Comparison of ENCODE assay signal across 8 cellular contexts in genomic region chr16:21083729-21084268, GRCh38.
DNase-seq lines count a peak whose midpoint lies in the region; ATAC-seq, FAIRE-seq and TF ChIP-seq lines count a peak whose summit lies in the region.

No MANE protein-coding gene starts in this region.

- H3K4me3 ChIP-seq in astrocyte (ENCODE audit: insufficient read depth, low read depth, low read length) (no peak overlapping the region), gastrocnemius medialis (no peak overlapping the region)

- peak; percentile 74 to 77 for ATAC-seq in gastrocnemius medialis
- no peak for ATAC-seq in HG03175 (IDR thresholded peaks at IDR 0.05; ENCODE audit: unreplicated experiment)
- no peak for ATAC-seq in HG02588 (IDR thresholded peaks at IDR 0.05; ENCODE audit: unreplicated experiment)

- DNase-seq in DMS53 treated with DMSO at 0.1 percent for 48 hours (lab: John Stamatoyannopoulos, UW; ENCODE audit: unreplicated experiment), result peak; percentile 24
- DNase-seq in KBM-7, result peak; percentile 76
- peak; percentile 3 to 6 for DNase-seq in SW 1271 (lab: John Stamatoyannopoulos, UW)
- peak; percentile 27 for DNase-seq in astrocyte (ENCODE audit: low read depth)
- DNase-seq in hippocampal formation (lab: John Stamatoyannopoulos, UW), result peak; percentile 13 to 36
- peak; percentile 20 to 33 for DNase-seq in gastrocnemius medialis

- intact Hi-C loops in gastrocnemius medialis (cut with DNase I; ENCODE audit: low total_unique reads), result loop anchor here (1.0 to 2.0 kb wide), 2 partner anchors 233 to 283 kb away; no protein-coding TSS in a partner anchor

- H4K20me1 ChIP-seq in astrocyte (ENCODE audit: insufficient read depth, low read length), result no peaks in the 10 kb centered on the region

- H3K27me3 Mint-ChIP-seq in astrocyte (ENCODE audit: low read depth, unreplicated experiment), result peaks cover 5% of the 10 kb centered on the region

- H3K27ac Mint-ChIP-seq in astrocyte (ENCODE audit: unreplicated experiment), result no peak overlapping the region

- no peaks in the 10 kb centered on the region for H3K36me3 ChIP-seq in astrocyte (ENCODE audit: insufficient read depth, low read length)
- H3K36me3 ChIP-seq in gastrocnemius medialis, result no peaks in the 10 kb centered on the region

- H3K27me3 ChIP-seq in astrocyte (ENCODE audit: insufficient read depth, low read length) (no peaks in the 10 kb centered on the region), gastrocnemius medialis (no peaks in the 10 kb centered on the region)

- no peak overlapping the region for H3K4me2 ChIP-seq in astrocyte (ENCODE audit: low read length)

- in situ Hi-C loops in KBM-7 (cut with MboI; ENCODE audit: low pct_unique_long_range_greater_than_20kb, low sequenced_read_pairs), result loop anchor here (10.0 kb wide), 1 partner anchor 229 kb away; no protein-coding TSS in a partner anchor
- in situ Hi-C loops in gastrocnemius medialis (cut with MboI; ENCODE audit: low sequenced_read_pairs in 4 of 4), result loop anchor here in 3 of 4 donors (5.0 to 10.0 kb wide), 3 partner anchors 226 to 231 kb away; no protein-coding TSS in a partner anchor

- H2AFZ ChIP-seq in astrocyte (ENCODE audit: low read depth, low read length), result no peak overlapping the region

- no peaks in the 10 kb centered on the region for H3K36me3 Mint-ChIP-seq in astrocyte (ENCODE audit: low read depth, unreplicated experiment)

- TF ChIP-seq CTCF in astrocyte (IDR thresholded peaks at IDR 0.05; ENCODE audit: insufficient read depth, low read depth, low read length) (peak; percentile 34), gastrocnemius medialis (IDR thresholded peaks at IDR 0.05 in 4 of 5, conservative IDR thresholded peaks at IDR 0.05 in 1 of 5) (peak; percentile 51 to 75 (median 74))

- no peak overlapping the region for H3K9ac ChIP-seq in astrocyte (ENCODE audit: low read length)

- H3K9me3 ChIP-seq in astrocyte (ENCODE audit: insufficient read depth, low read depth, low read length) (no peaks in the 10 kb centered on the region), gastrocnemius medialis (no peaks in the 10 kb centered on the region)

- H3K4me1 ChIP-seq in astrocyte (ENCODE audit: insufficient read depth, low read length) (no peaks in the 10 kb centered on the region), gastrocnemius medialis (no peaks in the 10 kb centered on the region)

- no peaks in the 10 kb centered on the region for H3K9me3 Mint-ChIP-seq in astrocyte (ENCODE audit: unreplicated experiment)

- no peaks in the 10 kb centered on the region for H3K4me1 Mint-ChIP-seq in astrocyte (ENCODE audit: low read depth, unreplicated experiment)

- TF ChIP-seq POLR2A in gastrocnemius medialis (IDR thresholded peaks at IDR 0.05), result no peak

- H3K4me3 Mint-ChIP-seq in astrocyte (ENCODE audit: unreplicated experiment), result no peak overlapping the region

- H3K27ac ChIP-seq in astrocyte (ENCODE audit: low read depth, low read length) (no peak overlapping the region), gastrocnemius medialis (no peak overlapping the region)

- FAIRE-seq in astrocyte (lab: Jason Lieb, UNC), result no peak

- H3K79me2 ChIP-seq in astrocyte (ENCODE audit: insufficient read depth, low read length), result no peaks in the 10 kb centered on the region

Comparison
In these comparisons a context has a peak if more than half of its experiments do, and no peak if none do; other contexts are left out.
1. DNase-seq: peak in every context shown above with its lines; median percentile 76 in KBM-7; 27 in astrocyte; 26 in gastrocnemius medialis; 24 in hippocampal formation; 24 in DMS53 treated with DMSO at 0.1 percent for 48 hours; 4 in SW 1271.
2. ATAC-seq: peak in gastrocnemius medialis (2 of 2); none in HG03175 (single experiment) and HG02588 (single experiment).